ENCODE assay signal across 15 cellular contexts in the genomic region with DNA sequence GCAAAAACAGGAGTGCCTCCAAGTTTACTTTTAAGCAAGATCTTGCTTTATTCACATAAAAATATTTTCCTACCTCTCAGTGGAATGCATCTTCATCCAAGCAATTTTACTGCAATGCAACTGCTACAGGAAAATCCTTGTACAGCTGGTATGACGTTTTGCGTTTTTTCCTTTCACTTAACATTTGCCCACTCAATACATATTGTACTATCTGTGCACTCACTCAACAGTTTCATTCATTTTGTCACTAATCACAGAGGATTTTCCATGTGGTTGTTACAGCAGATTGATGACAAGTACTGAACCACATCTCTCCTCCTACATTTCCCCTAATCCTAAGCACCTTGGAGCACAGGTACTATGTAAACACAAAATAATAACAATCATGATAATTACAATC.
DNase-seq lines count a peak whose midpoint lies in the region; ATAC-seq and TF ChIP-seq lines count a peak whose summit lies in the region.
"Had no signal": no experiment of that assay in that cellular context is flagged by ENCODE, and none has a peak within 500 bp of the region (broad histone marks: within the 10 kb centered on the region; RNA-seq: fewer than 3 reads in every experiment).

No MANE protein-coding gene starts in this region.

- H3K79me2 ChIP-seq in H9 (ENCODE audit: insufficient read depth, low read length) = no peaks in the 10 kb centered on the region

- H3K36me3 ChIP-seq in effector memory CD4-positive, alpha-beta T cell (ENCODE audit: control insufficient read depth, insufficient read depth, low read length) = no peaks in the 10 kb centered on the region
- H3K36me3 ChIP-seq: SJSA1 had no signal

- no peaks in the 10 kb centered on the region for H3K79me1 ChIP-seq in H9 (ENCODE audit: insufficient read depth, low read depth, low read length, poor library complexity, severe bottlenecking)

- peaks cover 2% of the 10 kb centered on the region; the same call in 1 of the 2 replicates for H3K4me1 ChIP-seq in H9 (ENCODE audit: insufficient read depth, low read length)
- no peaks in the 10 kb centered on the region for H3K4me1 ChIP-seq in effector memory CD4-positive, alpha-beta T cell (ENCODE audit: control insufficient read depth, insufficient read depth, low read length, poor library complexity, severe bottlenecking)
- H3K4me1 ChIP-seq: SJSA1 had no signal

- no peak overlapping the region for H2BK5ac ChIP-seq in H9 (ENCODE audit: insufficient read length, low read length)

- H3K14ac ChIP-seq in H9 (ENCODE audit: insufficient read depth, low read length) = no peak overlapping the region; the same call in 1 of the 2 replicates

- no peak overlapping the region for H2BK15ac ChIP-seq in H9 (ENCODE audit: low read depth, low read length)

- H3K4me1 Mint-ChIP-seq in H9 = peaks cover 21 to 28% of the 10 kb centered on the region in 2 experiments
- H3K4me1 Mint-ChIP-seq: CD14-positive monocyte had no signal

- ATAC-seq in HG02970 (IDR thresholded peaks at IDR 0.05; ENCODE audit: low FRiP score, unreplicated experiment) = no peak
- ATAC-seq: Panc1 had no signal

- H2AFZ ChIP-seq in H9 (ENCODE audit: low read length) = no peak overlapping the region

- H3K9me3 Mint-ChIP-seq in H9 = no peaks in the 10 kb centered on the region
- H3K9me3 Mint-ChIP-seq: T-helper 1 cell treated with Interleukin-12 subunit alpha and Interleukin-12 subunit beta and Interleukin-4 antibody, amounts not matched to agents 30 μg/mL and 1 μg/mL, for 36 hours had no signal

- H2AK5ac ChIP-seq in H9 (ENCODE audit: insufficient read length, low read length) = no peak overlapping the region

- H4K5ac ChIP-seq in H9 (ENCODE audit: insufficient read length, low read depth, low read length) = no peak overlapping the region

- H3K4me2 ChIP-seq in H9 (ENCODE audit: insufficient read depth, insufficient read length, low read length) = no peak overlapping the region
- H3K4me2 ChIP-seq: KMS-11 had no signal

- no peak overlapping the region for H3K56ac ChIP-seq in H9 (ENCODE audit: insufficient read length, low read depth, low read length)

- H4K20me1 ChIP-seq in H9 (ENCODE audit: control insufficient read depth, insufficient read depth, insufficient read length) = no peaks in the 10 kb centered on the region

- no peak overlapping the region for H3K4ac ChIP-seq in H9 (ENCODE audit: low read depth, low read length)

- no peak overlapping the region for H3K23ac ChIP-seq in H9 (ENCODE audit: insufficient read length, low read depth, low read length)

- H3K9me3 ChIP-seq in H9 (ENCODE audit: control insufficient read depth, low read depth, low read length) = no peaks in the 10 kb centered on the region
- no peaks in the 10 kb centered on the region for H3K9me3 ChIP-seq in effector memory CD4-positive, alpha-beta T cell (ENCODE audit: control insufficient read depth, low read length)
- H3K9me3 ChIP-seq: SJSA1 had no signal

- no peak overlapping the region for H2BK12ac ChIP-seq in H9 (ENCODE audit: insufficient read length, low read depth, low read length)

- H2BK20ac ChIP-seq in H9 (ENCODE audit: low read depth, low read length, poor library complexity, severe bottlenecking) = peak overlapping the region; percentile 26

- no peak overlapping the region for H3K4me3 Mint-ChIP-seq in H9
- H3K4me3 Mint-ChIP-seq: CD14-positive monocyte; T-helper 1 cell treated with Interleukin-12 subunit alpha and Interleukin-12 subunit beta and Interleukin-4 antibody, amounts not matched to agents 30 μg/mL and 1 μg/mL, for 36 hours had no signal

- H3K27ac ChIP-seq in H9 (ENCODE audit: insufficient read length, low read depth, low read length) (no peak overlapping the region), dorsolateral prefrontal cortex (peak overlapping the region in 19 of 59 donors; percentile 2 to 57 (median 27))
- no peak overlapping the region for H3K27ac ChIP-seq in effector memory CD4-positive, alpha-beta T cell (ENCODE audit: insufficient read depth, low read length, poor library complexity, severe bottlenecking)
- H3K27ac ChIP-seq: KMS-11, SJSA1 had no signal

- H3K18ac ChIP-seq in H9 (ENCODE audit: insufficient read length, low read depth, low read length) = no peak overlapping the region

- no peak overlapping the region; a peak in 1 of 7 replicates for H3K27ac Mint-ChIP-seq in H9
- H3K27ac Mint-ChIP-seq: CD14-positive monocyte; T-helper 1 cell treated with Interleukin-12 subunit alpha and Interleukin-12 subunit beta and Interleukin-4 antibody, amounts not matched to agents 30 μg/mL and 1 μg/mL, for 36 hours had no signal

- H3K36me3 Mint-ChIP-seq in H9 (ENCODE audit: insufficient read depth in 1 of 3, low read depth in 3 of 3) = peaks cover 0 to 26% (median 0%) of the 10 kb centered on the region in 3 experiments; a peak in 3 of 7 replicates
- H3K36me3 Mint-ChIP-seq: CD14-positive monocyte had no signal

- H4K91ac ChIP-seq in H9 (ENCODE audit: insufficient read length, low read depth, low read length) = no peak overlapping the region

- WGBS in H9 (ENCODE audit: extremely low coverage, insufficient read length, low lambda C conversion rate) = no CpG with 5 or more reads among the region's 2 CpGs

- H3K4me3 ChIP-seq in dorsolateral prefrontal cortex = peak overlapping the region in 31 of 59 donors; percentile 9 to 50 (median 32)
- H3K4me3 ChIP-seq in effector memory CD4-positive, alpha-beta T cell (ENCODE audit: insufficient read depth, low read depth, low read length, poor library complexity, severe bottlenecking) = no peak overlapping the region
- H3K4me3 ChIP-seq: SJSA1 had no signal

- H3K23me2 ChIP-seq in H9 (ENCODE audit: insufficient read length, low read depth, low read length, poor library complexity, severe bottlenecking) = no peaks in the 10 kb centered on the region

- H3K9ac ChIP-seq in H9 (ENCODE audit: extremely low read depth, insufficient read length, low read length) = no peak overlapping the region
- H3K9ac ChIP-seq: KMS-11 had no signal

- H2BK120ac ChIP-seq in H9 (ENCODE audit: low read depth, low read length, poor library complexity, severe bottlenecking) = no peak overlapping the region

- TF ChIP-seq CTCF in H9 (conservative IDR thresholded peaks at IDR 0.05) (no peak), dorsolateral prefrontal cortex (IDR thresholded peaks at IDR 0.05 in 54 of 56, conservative IDR thresholded peaks at IDR 0.05 in 2 of 56; ENCODE audit: low read depth in 1 of 56, partially characterized antibody in 56 of 56) (no peak)

- intact Hi-C loops in dorsolateral prefrontal cortex (cut with DNase I) = no loop called here

- H3T11ph ChIP-seq in H9 (ENCODE audit: low read length) = no peak overlapping the region

- H3K27me3 Mint-ChIP-seq in H9 (ENCODE audit: low read depth) = no peaks in the 10 kb centered on the region

- DNase-seq in H9 (no peak), NCI-H748 (lab: John Stamatoyannopoulos, UW; ENCODE audit: unreplicated experiment) (peak; percentile 24), dorsolateral prefrontal cortex (no peak), superior temporal gyrus (ENCODE audit: extremely low spot score) (peak; percentile 61)
- no peak for DNase-seq in effector memory CD4-positive, alpha-beta T cell
- no peak for DNase-seq in activated naive CD4-positive, alpha-beta T cell (lab: John Stamatoyannopoulos, UW)
- DNase-seq: ACHN, COR-L47, MV-4-11 had no signal

- H3K27me3 ChIP-seq in H9 (ENCODE audit: insufficient read depth, low read length) (no peaks in the 10 kb centered on the region), dorsolateral prefrontal cortex (no peaks in the 10 kb centered on the region)
- H3K27me3 ChIP-seq in effector memory CD4-positive, alpha-beta T cell (replicated peaks; ENCODE audit: control insufficient read depth, insufficient read depth, low read length, poor library complexity, severe bottlenecking) = no peaks in the 10 kb centered on the region
- H3K27me3 ChIP-seq: SJSA1 had no signal

- H4K8ac ChIP-seq in H9 (replicated peaks; ENCODE audit: insufficient read length, low read depth, low read length) = no peak overlapping the region

Comparison
In these comparisons a context has a peak if more than half of its experiments do, and no peak if none do; other contexts are left out.
1. DNase-seq: peak in NCI-H748 (single experiment) and superior temporal gyrus (single experiment); none in H9 (single experiment), dorsolateral prefrontal cortex (0 of 10), effector memory CD4-positive, alpha-beta T cell (0 of 3) and activated naive CD4-positive, alpha-beta T cell (0 of 4).